ENCODE assay signal across 14 cellular contexts in genomic region chr13:45669626-45670025, GRCh38. TPM values are rescaled to one million over a fixed set of nuclear protein-coding genes. Genes with fewer than 3 reads are reported as not detected.
DNase-seq lines count a peak whose midpoint lies in the region; ATAC-seq and TF ChIP-seq lines count a peak whose summit lies in the region.
"Not testable (repeated sequence)": the region's sequence is repeated elsewhere in the genome, so short reads cannot be mapped to it uniquely, and the experiment has no call there.
"Had no signal": no experiment of that assay in that cellular context is flagged by ENCODE, and none has a peak within 500 bp of the region (broad histone marks: within the 10 kb centered on the region; RNA-seq: fewer than 3 reads in every experiment).

No MANE protein-coding gene starts in this region.

- H3K18ac ChIP-seq in H9 (ENCODE audit: insufficient read length, low read depth, low read length): not testable (repeated sequence)

- H3K27me3 Mint-ChIP-seq in CD4-positive, CD25-positive, alpha-beta regulatory T cell: peaks cover 15% of the 10 kb centered on the region
- H3K27me3 Mint-ChIP-seq in H9 (ENCODE audit: low read depth); activated CD8-positive, alpha-beta T cell treated with anti-CD3 and anti-CD28 coated beads, Interleukin-2, amount 10 ng/mL, durations not matched to agents 7 days and 5 days (ENCODE audit: low read depth); naive thymus-derived CD8-positive, alpha-beta T cell: not testable (repeated sequence)

- not testable (repeated sequence) for H3K14ac ChIP-seq in H9 (ENCODE audit: insufficient read depth, low read length)

- not testable (repeated sequence) for H4K20me1 ChIP-seq in H9 (ENCODE audit: control insufficient read depth, insufficient read depth, insufficient read length); PC-9 (ENCODE audit: insufficient read depth)

- H4K5ac ChIP-seq in H9 (ENCODE audit: insufficient read length, low read depth, low read length): not testable (repeated sequence)

- H3K36me3 ChIP-seq in CD4-positive, CD25-positive, alpha-beta regulatory T cell (ENCODE audit: control insufficient read depth, insufficient read depth, low read length); PC-9 (ENCODE audit: low read depth): not testable (repeated sequence)

- not testable (repeated sequence) for H3K56ac ChIP-seq in H9 (ENCODE audit: insufficient read length, low read depth, low read length)

- not testable (repeated sequence) for H2BK5ac ChIP-seq in H9 (ENCODE audit: insufficient read length, low read length)

- peaks cover 4 to 26% (median 13%) of the 10 kb centered on the region in 4 donors for H3K4me1 Mint-ChIP-seq in CD4-positive, CD25-positive, alpha-beta regulatory T cell
- H3K4me1 Mint-ChIP-seq in H9: peaks cover 12 to 29% of the 10 kb centered on the region in 2 experiments
- H3K4me1 Mint-ChIP-seq in activated CD8-positive, alpha-beta T cell treated with anti-CD3 and anti-CD28 coated beads, Interleukin-2, amount 10 ng/mL, durations not matched to agents 7 days and 5 days (ENCODE audit: low read depth); naive thymus-derived CD8-positive, alpha-beta T cell: not testable (repeated sequence)

- H3K4me2 ChIP-seq in H9 (ENCODE audit: insufficient read depth, insufficient read length, low read length): not testable (repeated sequence)
- H3K4me2 ChIP-seq in PC-9: peak overlapping the region; percentile 26; the same call in 1 of the 2 replicates

- peak overlapping the region in 2 of 3 donors; percentile 78 to 95 for H3K27ac Mint-ChIP-seq in CD4-positive, CD25-positive, alpha-beta regulatory T cell
- peak overlapping the region; percentile 55 to 97 (median 90) for H3K27ac Mint-ChIP-seq in H9
- peak overlapping the region; percentile 42 for H3K27ac Mint-ChIP-seq in activated CD8-positive, alpha-beta T cell treated with anti-CD3 and anti-CD28 coated beads, Interleukin-2, amount 10 ng/mL, durations not matched to agents 7 days and 5 days
- H3K27ac Mint-ChIP-seq in naive thymus-derived CD8-positive, alpha-beta T cell: peak overlapping the region in 8 of 10 donors; percentile 11 to 74 (median 42)

- H3K4ac ChIP-seq in H9 (ENCODE audit: low read depth, low read length): not testable (repeated sequence)

- CTCF ChIA-PET in PC-9 (lab: Charles Lee); activated CD8-positive, alpha-beta T cell treated with anti-CD3 and anti-CD28 coated beads, Interleukin-2, amount 10 ng/mL, durations not matched to agents 7 days and 5 days (lab: Charles Lee): not testable (repeated sequence)

- not testable (repeated sequence) for H3T11ph ChIP-seq in H9 (ENCODE audit: low read length)

- H3K79me2 ChIP-seq in H9 (ENCODE audit: insufficient read depth, low read length); PC-9 (ENCODE audit: low read depth): not testable (repeated sequence)

- H3K23me2 ChIP-seq in H9 (ENCODE audit: insufficient read length, low read depth, low read length, poor library complexity, severe bottlenecking): not testable (repeated sequence)

- not testable (repeated sequence) for H3K9me3 Mint-ChIP-seq in CD4-positive, CD25-positive, alpha-beta regulatory T cell; activated CD8-positive, alpha-beta T cell treated with anti-CD3 and anti-CD28 coated beads, Interleukin-2, amount 10 ng/mL, durations not matched to agents 7 days and 5 days (ENCODE audit: insufficient read depth); naive thymus-derived CD8-positive, alpha-beta T cell
- H3K9me3 Mint-ChIP-seq in H9: peaks cover 14 to 15% of the 10 kb centered on the region in 2 experiments; a peak in 4 of 5 replicates

- not testable (repeated sequence) for TF ChIP-seq CTCF in H9 (conservative IDR thresholded peaks at IDR 0.05); PC-9 (conservative IDR thresholded peaks at IDR 0.05)

- not testable (repeated sequence) for H3K9ac ChIP-seq in H9 (ENCODE audit: extremely low read depth, insufficient read length, low read length)

- ATAC-seq in CD4-positive, CD25-positive, alpha-beta regulatory T cell (ENCODE audit: low read depth in 2 of 2); activated CD8-positive, alpha-beta T cell treated with anti-CD3 and anti-CD28 coated beads, Interleukin-2, amount 10 ng/mL, durations not matched to agents 7 days and 5 days; naive thymus-derived CD8-positive, alpha-beta T cell: not testable (repeated sequence)

- WGBS in H9 (ENCODE audit: extremely low coverage, insufficient read length, low lambda C conversion rate): no CpG with 5 or more reads among the region's 14 CpGs

- H3K79me1 ChIP-seq in H9 (ENCODE audit: insufficient read depth, low read depth, low read length, poor library complexity, severe bottlenecking): not testable (repeated sequence)

- H3K4me3 Mint-ChIP-seq in CD4-positive, CD25-positive, alpha-beta regulatory T cell: peak overlapping the region; percentile 9 to 60 (median 38)
- peak overlapping the region; percentile 22 to 30; a peak in 2 of 5 replicates for H3K4me3 Mint-ChIP-seq in H9
- H3K4me3 Mint-ChIP-seq in activated CD8-positive, alpha-beta T cell treated with anti-CD3 and anti-CD28 coated beads, Interleukin-2, amount 10 ng/mL, durations not matched to agents 7 days and 5 days: not testable (repeated sequence)
- H3K4me3 Mint-ChIP-seq in naive thymus-derived CD8-positive, alpha-beta T cell: peak overlapping the region in 5 of 10 donors; percentile 10 to 49 (median 45)

- H4K91ac ChIP-seq in H9 (ENCODE audit: insufficient read length, low read depth, low read length): not testable (repeated sequence)

- not testable (repeated sequence) for H2BK15ac ChIP-seq in H9 (ENCODE audit: low read depth, low read length)

- not testable (repeated sequence) for H3K9me2 ChIP-seq in PC-9 (ENCODE audit: insufficient read depth)

- not testable (repeated sequence) for H3K9me3 ChIP-seq in CD4-positive, CD25-positive, alpha-beta regulatory T cell (ENCODE audit: control insufficient read depth in 2 of 2, low read length in 2 of 2); H9 (ENCODE audit: control insufficient read depth, low read depth, low read length); PC-9 (ENCODE audit: insufficient read depth, low read depth)

- not testable (repeated sequence) for H3F3A ChIP-seq in PC-9 (ENCODE audit: insufficient read depth, low read depth)

- not testable (repeated sequence) for H4K8ac ChIP-seq in H9 (replicated peaks; ENCODE audit: insufficient read length, low read depth, low read length)

- not testable (repeated sequence) for H3K36me3 Mint-ChIP-seq in CD4-positive, CD25-positive, alpha-beta regulatory T cell; activated CD8-positive, alpha-beta T cell treated with anti-CD3 and anti-CD28 coated beads, Interleukin-2, amount 10 ng/mL, durations not matched to agents 7 days and 5 days (ENCODE audit: low read depth); naive thymus-derived CD8-positive, alpha-beta T cell
- H3K36me3 Mint-ChIP-seq in H9 (ENCODE audit: insufficient read depth in 1 of 3, low read depth in 3 of 3): peaks cover 7 to 14% (median 13%) of the 10 kb centered on the region in 3 experiments; a peak in 6 of 7 replicates

- not testable (repeated sequence) for H3K4me3 ChIP-seq in CD4-positive, CD25-positive, alpha-beta regulatory T cell (ENCODE audit: low read depth, low read length); PC-9

- BruUV-seq in PC-9 (replicated peaks; lab: Mats Ljungman, UMichigan): not testable (repeated sequence)

- H3K23ac ChIP-seq in H9 (ENCODE audit: insufficient read length, low read depth, low read length): not testable (repeated sequence)

- POLR2A ChIA-PET in PC-9 (lab: Charles Lee; ENCODE audit: unreplicated experiment); activated CD8-positive, alpha-beta T cell treated with anti-CD3 and anti-CD28 coated beads, Interleukin-2, amount 10 ng/mL, durations not matched to agents 7 days and 5 days (lab: Charles Lee); naive thymus-derived CD8-positive, alpha-beta T cell (lab: Charles Lee): not testable (repeated sequence)

- intact Hi-C loops in PC-9 (cut with micrococcal nuclease; ENCODE audit: unreplicated experiment): not testable (repeated sequence)

- not testable (repeated sequence) for H2AK5ac ChIP-seq in H9 (ENCODE audit: insufficient read length, low read length)

- DNase-seq in CD4-positive, CD25-positive, alpha-beta regulatory T cell: peak in 1 of 3 donors; percentile 9
- DNase-seq in H9; PC-9; activated CD8-positive, alpha-beta T cell treated with anti-CD3 and anti-CD28 coated beads, Interleukin-2, amount 10 ng/mL, durations not matched to agents 7 days and 5 days; naive thymus-derived CD8-positive, alpha-beta T cell: not testable (repeated sequence)
- DNase-seq in NCI-H2171 treated with DMSO at 0.1 percent for 48 hours (lab: John Stamatoyannopoulos, UW): peak; percentile 14
- peak; percentile 1 for DNase-seq in central memory CD4-positive, alpha-beta T cell

- H3K27ac ChIP-seq in CD4-positive, CD25-positive, alpha-beta regulatory T cell (ENCODE audit: insufficient read depth, low read length, poor library complexity, severe bottlenecking); H9 (ENCODE audit: insufficient read length, low read depth, low read length); PC-9: not testable (repeated sequence)

- not testable (repeated sequence) for H3K4me1 ChIP-seq in CD4-positive, CD25-positive, alpha-beta regulatory T cell (ENCODE audit: control insufficient read depth, insufficient read depth, low read length, poor library complexity, severe bottlenecking); H9 (ENCODE audit: insufficient read depth, low read length); PC-9 (replicated peaks; ENCODE audit: insufficient read depth)

- not testable (repeated sequence) for H2AFZ ChIP-seq in H9 (ENCODE audit: low read length); PC-9

- H3K27me3 ChIP-seq in CD4-positive, CD25-positive, alpha-beta regulatory T cell (ENCODE audit: control insufficient read depth, insufficient read depth, low read length); H9 (ENCODE audit: insufficient read depth, low read length): not testable (repeated sequence)
- peaks cover 44% of the 10 kb centered on the region for H3K27me3 ChIP-seq in PC-9 (ENCODE audit: insufficient read depth, low read depth)

- not testable (repeated sequence) for H2BK20ac ChIP-seq in H9 (ENCODE audit: low read depth, low read length, poor library complexity, severe bottlenecking)

- not testable (repeated sequence) for H2BK12ac ChIP-seq in H9 (ENCODE audit: insufficient read length, low read depth, low read length)

- H2BK120ac ChIP-seq in H9 (ENCODE audit: low read depth, low read length, poor library complexity, severe bottlenecking): not testable (repeated sequence)

RNA-seq across cellular contexts. Expression of gene CBY2, which starts 32.5 kb away (rescaled TPM):
- total RNA-seq in CD4-positive, CD25-positive, alpha-beta regulatory T cell: 0.96 TPM
- polyA plus RNA-seq in CD4-positive, CD25-positive, alpha-beta regulatory T cell: under 1 TPM; 0.16 to 0.80 (median 0.40) TPM
- total RNA-seq in H9 (2021) (not detected in 2 replicates), PC-9 (2021) (not detected in 2 replicates)
- not detected for total RNA-seq in activated CD8-positive, alpha-beta T cell treated with anti-CD3 and anti-CD28 coated beads, Interleukin-2, amount 10 ng/mL, durations not matched to agents 7 days and 5 days
- not detected for total RNA-seq in naive thymus-derived CD8-positive, alpha-beta T cell
- not detected for polyA plus RNA-seq in naive thymus-derived CD8-positive, alpha-beta T cell
- total RNA-seq: H4, HFFc6, M059J, Right ventricle myocardium inferior, SJSA1 had no signal
- polyA plus RNA-seq: AG04450 had no signal

RNA-seq across cellular contexts. Expression of gene ERICH6B, which starts 54.1 kb away (rescaled TPM):
- not detected for total RNA-seq in CD4-positive, CD25-positive, alpha-beta regulatory T cell
- polyA plus RNA-seq in CD4-positive, CD25-positive, alpha-beta regulatory T cell: under 1 TPM in 1 of 4 donors, not detected in 3; 0.38 TPM
- not detected in 2 replicates for total RNA-seq in H9 (2021)
- not detected in 2 replicates for total RNA-seq in PC-9 (2021)
- total RNA-seq in activated CD8-positive, alpha-beta T cell treated with anti-CD3 and anti-CD28 coated beads, Interleukin-2, amount 10 ng/mL, durations not matched to agents 7 days and 5 days: not detected
- not detected for total RNA-seq in naive thymus-derived CD8-positive, alpha-beta T cell
- not detected for polyA plus RNA-seq in naive thymus-derived CD8-positive, alpha-beta T cell
- total RNA-seq: H4, HFFc6, M059J, NCI-H460, Right ventricle myocardium inferior, SJSA1 had no signal
- polyA plus RNA-seq: AG04450 had no signal
